ENCODE assay signal across 21 cellular contexts in the genomic region with DNA sequence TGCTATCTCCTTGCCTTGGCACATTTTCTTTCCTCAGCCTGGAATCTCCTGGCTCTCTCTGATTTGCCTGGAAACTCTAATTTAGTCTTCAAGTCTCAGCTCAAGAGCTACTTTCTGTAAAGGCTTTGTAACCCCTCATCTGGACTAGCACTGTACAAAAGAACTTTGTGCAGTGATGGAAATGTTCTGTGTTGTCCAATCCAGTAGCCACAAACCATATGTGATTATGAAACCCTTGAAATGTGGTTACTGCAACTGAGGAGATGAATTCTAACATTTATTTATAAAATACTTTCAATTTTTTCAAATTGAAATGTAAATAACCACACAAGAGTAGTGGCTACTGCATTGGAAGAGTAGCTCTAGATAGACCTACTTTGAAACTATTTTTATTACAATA.
"Had no signal": no experiment of that assay in that cellular context is flagged by ENCODE, and none has a peak within 500 bp of the region (broad histone marks: within the 10 kb centered on the region; RNA-seq: fewer than 3 reads in every experiment).

No MANE protein-coding gene starts in this region.

- H3K36me3 ChIP-seq: brain microvascular endothelial cell, lower lobe of right lung, right atrium auricular region, suprapubic skin had no signal

- H3K4me3 Mint-ChIP-seq: activated CD4-positive, alpha-beta memory T cell treated with anti-CD3 and anti-CD28 coated beads for 36 hours; activated CD4-positive, alpha-beta T cell treated with anti-CD3 and anti-CD28 coated beads for 36 hours; activated T-cell treated with anti-CD3 and anti-CD28 coated beads, Interleukin-2, amount 50 U/mL, for 4 hours; mesothelial cell of epicardium had no signal

- DNase-seq: activated CD4-positive, alpha-beta memory T cell treated with anti-CD3 and anti-CD28 coated beads for 36 hours; activated CD4-positive, alpha-beta T cell treated with anti-CD3 and anti-CD28 coated beads for 36 hours; activated effector memory CD4-positive, alpha-beta T cell treated with Interleukin-2 at 50 U/mL for 16 hours; activated naive CD4-positive, alpha-beta T cell treated with anti-CD3 and anti-CD28 coated beads, Interleukin-2, amount 50 U/mL, for 16 hours; activated T-cell treated with anti-CD3 and anti-CD28 coated beads, Interleukin-2, amount 50 U/mL, for 4 hours; amniotic stem cell; brain microvascular endothelial cell; dermis blood vessel endothelial cell; head of caudate nucleus; left cardiac atrium; lower lobe of right lung; stimulated activated CD4-positive, alpha-beta T cell treated with anti-CD3 and anti-CD28 coated beads, Interleukin-4, amount 100 ng/mL, for 24 hours; stimulated activated CD8-positive, alpha-beta memory T cell treated with anti-CD3 and anti-CD28 coated beads, Interleukin-4, amount 100 ng/mL, for 48 hours; stimulated activated naive CD4-positive, alpha-beta T cell treated with Interleukin-2 at 50 U/mL for 16 hours; T-helper 1 cell had no signal

- H3K27ac Mint-ChIP-seq: activated CD4-positive, alpha-beta memory T cell treated with anti-CD3 and anti-CD28 coated beads for 36 hours; activated CD4-positive, alpha-beta T cell treated with anti-CD3 and anti-CD28 coated beads for 36 hours; mesothelial cell of epicardium; progenitor cell of endocrine pancreas had no signal

- H3K27ac ChIP-seq: brain microvascular endothelial cell, lower lobe of right lung, right atrium auricular region, skin epidermis, suprapubic skin, VCaP had no signal

- H3K4me1 ChIP-seq: lower lobe of right lung, right atrium auricular region, suprapubic skin had no signal

- H3K9me3 Mint-ChIP-seq: activated T-cell treated with anti-CD3 and anti-CD28 coated beads, Interleukin-2, amount 50 U/mL, for 4 hours had no signal

- H3K27me3 ChIP-seq: brain microvascular endothelial cell, right atrium auricular region, suprapubic skin had no signal

- H3K9me3 ChIP-seq: suprapubic skin had no signal

- H3K27me3 Mint-ChIP-seq: activated CD4-positive, alpha-beta T cell treated with anti-CD3 and anti-CD28 coated beads for 36 hours; progenitor cell of endocrine pancreas had no signal

- H3K36me3 Mint-ChIP-seq: activated CD4-positive, alpha-beta memory T cell treated with anti-CD3 and anti-CD28 coated beads for 36 hours had no signal

- H3K4me3 ChIP-seq: lower lobe of right lung, right atrium auricular region, skin epidermis, suprapubic skin had no signal

- ATAC-seq: activated CD4-positive, alpha-beta T cell treated with anti-CD3 and anti-CD28 coated beads for 36 hours; activated T-cell treated with anti-CD3 and anti-CD28 coated beads, Interleukin-2, amount 50 U/mL, for 4 hours; left cardiac atrium had no signal
